In the genomic region with DNA sequence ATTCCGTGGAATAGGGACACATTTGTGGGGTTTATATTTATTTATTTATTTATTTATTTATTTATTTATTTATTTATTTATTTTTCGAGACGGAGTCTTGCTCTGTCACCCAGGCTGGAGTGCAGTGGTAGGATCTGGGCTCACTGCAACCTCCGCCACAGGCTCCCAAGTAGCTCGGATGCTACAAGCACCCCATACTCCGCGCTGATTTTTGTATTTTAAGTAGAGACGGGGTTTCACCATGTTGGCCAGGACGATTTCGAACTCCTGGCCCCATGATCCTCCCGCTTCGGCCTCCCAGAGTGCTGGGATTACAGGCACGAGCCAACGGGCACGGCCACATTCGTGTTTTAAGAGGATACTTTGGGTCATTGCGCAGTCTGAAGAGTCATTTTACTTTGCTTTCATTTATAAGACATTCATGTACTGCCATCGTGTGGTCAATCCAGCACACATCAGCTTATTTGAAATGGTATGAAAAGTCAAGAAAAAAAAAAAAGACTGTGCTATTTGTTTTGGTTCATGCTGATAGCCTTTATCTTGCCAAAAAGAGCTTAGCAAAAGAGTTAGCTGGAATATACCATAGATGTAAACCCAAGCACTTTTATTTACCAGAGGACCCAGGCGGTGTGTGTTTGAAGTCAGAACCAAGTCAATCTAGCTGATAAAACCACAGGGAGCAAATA, we compare ENCODE assay signal across 8 cellular contexts.
DNase-seq lines count a peak whose midpoint lies in the region; ATAC-seq and TF ChIP-seq lines count a peak whose summit lies in the region.

No MANE protein-coding gene starts in this region.

- peak; percentile 95 for ATAC-seq in GM18870 (IDR thresholded peaks at IDR 0.05; ENCODE audit: unreplicated experiment)
- peak; percentile 90 for ATAC-seq in HG02870 (IDR thresholded peaks at IDR 0.05; ENCODE audit: unreplicated experiment)

- H3K4me3 ChIP-seq in choroid plexus epithelial cell (ENCODE audit: low read depth, low read length): peak overlapping the region; percentile 49

- peak; percentile 38 for TF ChIP-seq CTCF in choroid plexus epithelial cell (conservative IDR thresholded peaks at IDR 0.05; ENCODE audit: low read depth, low read length)

- DNase-seq in AML-193 (lab: John Stamatoyannopoulos, UW): peak; percentile 4 to 21
- peak; percentile 48 for DNase-seq in MV-4-11 (lab: John Stamatoyannopoulos, UW)
- DNase-seq in SK-N-DZ (ENCODE audit: low spot score): peak; percentile 23
- DNase-seq in choroid plexus epithelial cell (ENCODE audit: low read depth): peak; percentile 55
- peak; percentile 25 for DNase-seq in iPS DF 4.7 (ENCODE audit: extremely low read depth, low spot score)
- peak; percentile 17 for DNase-seq in putamen (ENCODE audit: low spot score)

Comparison
In these comparisons a context has a peak if more than half of its experiments do, and no peak if none do; other contexts are left out.
1. Peak in every context shown above with its lines: DNase-seq, ATAC-seq and H3K4me3 ChIP-seq.